Comparison of ENCODE assay signal across 8 cellular contexts in genomic region chr20:35772563-35773058, GRCh38. TPM values are rescaled to one million over a fixed set of nuclear protein-coding genes. Genes with fewer than 3 reads are reported as not detected.
DNase-seq lines count a peak whose midpoint lies in the region; ATAC-seq and TF ChIP-seq lines count a peak whose summit lies in the region.

No MANE protein-coding gene starts in this region.

- no peaks in the 10 kb centered on the region for H3K27me3 ChIP-seq in Loucy (ENCODE audit: insufficient read depth, low read length, poor library complexity, severe bottlenecking)

- peaks cover 71% of the 10 kb centered on the region in 2 donors for H3K4me1 Mint-ChIP-seq in natural killer cell

- intact Hi-C loops in natural killer cell (cut with micrococcal nuclease) = loop anchor here (10.0 kb wide), 1 partner anchor 48 kb away; no protein-coding TSS in a partner anchor

- H3K9ac ChIP-seq in Loucy (ENCODE audit: low read depth, low read length, poor library complexity, severe bottlenecking) = peak overlapping the region; percentile 93

- H3F3A ChIP-seq in Loucy (ENCODE audit: low read depth) = peaks cover 10% of the 10 kb centered on the region; the same call in 1 of the 2 replicates

- H3K9me2 ChIP-seq in Loucy (replicated peaks; ENCODE audit: low read depth, low read length) = no peaks in the 10 kb centered on the region

- peaks cover 68% of the 10 kb centered on the region for H3K4me1 ChIP-seq in Loucy (ENCODE audit: insufficient read depth, low read length, poor library complexity, severe bottlenecking)

- H4K20me1 ChIP-seq in Loucy (ENCODE audit: insufficient read depth, low read length, poor library complexity, severe bottlenecking) = peaks cover 33% of the 10 kb centered on the region

- H3K9me3 Mint-ChIP-seq in natural killer cell = no peaks in the 10 kb centered on the region

- H3K4me3 Mint-ChIP-seq in natural killer cell = peak overlapping the region; percentile 96

- peaks cover 55% of the 10 kb centered on the region for H3K79me2 ChIP-seq in Loucy (ENCODE audit: insufficient read depth, low read length)

- H3K27ac Mint-ChIP-seq in natural killer cell = peak overlapping the region; percentile 98 to 100

- peak overlapping the region; percentile 94 for H3K4me3 ChIP-seq in AG10803 (ENCODE audit: low read length)
- H3K4me3 ChIP-seq in Loucy (ENCODE audit: low read length, poor library complexity, severe bottlenecking) = peak overlapping the region; percentile 94

- no peaks in the 10 kb centered on the region for H3K36me3 ChIP-seq in Loucy (ENCODE audit: insufficient read depth, low read length)

- ATAC-seq in natural killer cell = no peak
- ATAC-seq in GM19324 (IDR thresholded peaks at IDR 0.05; ENCODE audit: low FRiP score, unreplicated experiment) = no peak

- DNase-seq in AG10803 (ENCODE audit: low read depth) (no peak), dermis blood vessel endothelial cell (peak; percentile 8), natural killer cell (no peak), ACHN (no peak), hepatic stellate cell (ENCODE audit: low spot score) (no peak), HuH-7.5 (ENCODE audit: low spot score) (no peak)

- H3K4me2 ChIP-seq in Loucy (ENCODE audit: low read depth, low read length, poor library complexity, severe bottlenecking) = peak overlapping the region; percentile 100

- in situ Hi-C loops in ACHN (cut with HindIII; ENCODE audit: low pct_ligation_motif_present, low pct_unique_long_range_greater_than_20kb, low sequenced_read_pairs) = no loop called here

- TF ChIP-seq CTCF in AG10803 (conservative IDR thresholded peaks at IDR 0.05; ENCODE audit: low read length) (no peak), Loucy (conservative IDR thresholded peaks at IDR 0.05; ENCODE audit: low read length) (no peak), natural killer cell (IDR thresholded peaks at IDR 0.05) (no peak)

- H3K9me3 ChIP-seq in Loucy (ENCODE audit: insufficient read depth, low read depth, low read length) = no peaks in the 10 kb centered on the region

- no peaks in the 10 kb centered on the region for H3K27me3 Mint-ChIP-seq in natural killer cell (ENCODE audit: low read depth in 2 of 2)

- peaks cover 7% of the 10 kb centered on the region for H3K36me3 Mint-ChIP-seq in natural killer cell

- H2AFZ ChIP-seq in Loucy (ENCODE audit: low read length) = peak overlapping the region; percentile 58

RNA-seq across cellular contexts. Expression of gene PHF20, which starts 0.8 kb away (rescaled TPM):
- total RNA-seq in dermis blood vessel endothelial cell = 38.4 and 41.5 TPM in 2 replicates
- 100 to 1,000 TPM; 151 to 165 (median 161) TPM for total RNA-seq in natural killer cell

RNA-seq across cellular contexts. Expression of gene RBM39, which starts 30.6 kb away (rescaled TPM):
- total RNA-seq in dermis blood vessel endothelial cell (250 and 362 TPM in 2 replicates), natural killer cell (1,000 to 10,000 TPM; 1,431 to 1,555 (median 1,445) TPM)
